ENCODE assay signal across 27 cellular contexts in the genomic region with DNA sequence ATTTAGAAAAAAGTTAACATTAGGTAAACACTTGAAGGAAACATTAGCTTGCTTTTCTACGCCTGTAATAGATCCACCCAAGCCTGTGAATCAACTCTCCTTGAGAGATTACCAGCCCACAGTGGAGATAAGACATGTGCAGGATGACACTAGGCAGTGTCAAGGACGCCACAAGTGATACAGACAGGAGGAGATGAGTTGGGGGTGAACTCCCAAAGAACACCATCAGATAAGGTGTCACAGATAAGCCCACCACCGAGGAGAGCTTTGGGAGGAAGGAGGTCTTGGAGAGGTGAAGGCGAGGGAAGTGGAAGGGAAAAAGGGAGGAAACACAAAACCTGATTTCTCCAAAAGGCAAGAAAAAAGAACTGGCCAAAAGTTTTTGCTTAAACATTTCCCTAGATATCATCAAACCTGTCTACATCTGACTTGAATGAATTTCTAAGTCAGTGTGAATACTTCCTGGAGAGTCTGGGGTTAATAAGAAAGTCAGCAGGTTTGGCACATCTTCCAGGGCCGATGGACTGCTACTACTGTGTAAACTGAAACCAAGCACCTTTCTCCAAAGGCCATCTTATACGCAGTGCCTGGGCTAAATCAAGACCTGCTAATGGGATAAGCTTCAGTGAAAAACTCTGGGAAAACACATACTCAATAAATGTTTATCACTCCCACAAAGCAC. TPM values are rescaled to one million over a fixed set of nuclear protein-coding genes. Genes with fewer than 3 reads are reported as not detected.
DNase-seq lines count a peak whose midpoint lies in the region; ATAC-seq, FAIRE-seq and TF ChIP-seq lines count a peak whose summit lies in the region.
"Had no signal": no experiment of that assay in that cellular context is flagged by ENCODE, and none has a peak within 500 bp of the region (broad histone marks: within the 10 kb centered on the region; RNA-seq: fewer than 3 reads in every experiment).

No MANE protein-coding gene starts in this region.

- no peaks in the 10 kb centered on the region for H4K20me1 ChIP-seq in SK-N-SH (ENCODE audit: insufficient read depth)

- peak; percentile 66 for ATAC-seq in SK-N-SH treated with all-trans-retinoic acid at 6 μM for 48 hours
- no peak for ATAC-seq in GM18502 (IDR thresholded peaks at IDR 0.05; ENCODE audit: poor library complexity, unreplicated experiment)
- ATAC-seq: left lung; natural killer cell treated with Interleukin-12 subunit alpha and Interleukin-12 subunit beta and Interleukin-15 and Interleukin-18, amount 100 ng/mL, for 72 hours had no signal

- no peak overlapping the region for H3K9ac ChIP-seq in SK-N-SH

- POLR2A ChIA-PET in SK-N-SH (lab: Yijun Ruan, JAX): interaction anchor here (0.6 kb wide), 1 partner anchor 74 kb away, joined by 3 read pairs; no protein-coding TSS in a partner anchor

- peaks cover 0 to 3% of the 10 kb centered on the region in 2 experiments; a peak in 1 of 4 replicates for H3K4me1 ChIP-seq in SK-N-SH (ENCODE audit: control insufficient read depth in 1 of 2, insufficient read depth in 2 of 2, low read depth in 1 of 2, low read length in 1 of 2)
- peaks cover 0 to 11% (median 5%) of the 10 kb centered on the region in 4 donors for H3K4me1 ChIP-seq in esophagus muscularis mucosa
- H3K4me1 ChIP-seq: breast epithelium, left lung had no signal

- CTCF ChIA-PET in SK-N-SH (lab: Yijun Ruan, JAX): interaction anchor here (0.6 to 1.3 kb wide), 4 partner anchors 11 to 634 kb away, joined by 3 to 4 read pairs (median 3); no protein-coding TSS in a partner anchor

- no peak for TF ChIP-seq POLR2A in esophagus muscularis mucosa (IDR thresholded peaks at IDR 0.05; ENCODE audit: low read depth)

- H3K36me3 ChIP-seq in SK-N-SH (replicated peaks in 1 of 2; ENCODE audit: control insufficient read depth in 1 of 2, insufficient read depth in 2 of 2, low read length in 1 of 2): peaks cover 3 to 4% of the 10 kb centered on the region in 2 experiments
- H3K36me3 ChIP-seq in esophagus muscularis mucosa: peaks cover 0 to 8% (median 2%) of the 10 kb centered on the region in 4 donors
- H3K36me3 ChIP-seq: breast epithelium had no signal

- H3K9me3 ChIP-seq in SK-N-SH: no peaks in the 10 kb centered on the region
- H3K9me3 ChIP-seq in esophagus muscularis mucosa: no peaks in the 10 kb centered on the region
- H3K9me3 ChIP-seq: breast epithelium, left lung, tibial nerve had no signal

- TF ChIP-seq EP300 in SK-N-SH (IDR thresholded peaks at IDR 0.05; ENCODE audit: borderline replicate concordance in 1 of 2, low read depth in 1 of 2, low read length in 1 of 2) (no peak), esophagus muscularis mucosa (IDR thresholded peaks at IDR 0.05) (no peak)

- 58% methylated on average over 6 of the region's 6 CpGs for WGBS in SK-N-SH (ENCODE audit: low lambda C conversion rate)
- 57% methylated on average over 6 of the region's 6 CpGs for WGBS in esophagus muscularis mucosa

- H3K27ac ChIP-seq in SK-N-SH (ENCODE audit: low read depth in 2 of 2, low read length in 1 of 2) (no peak overlapping the region), esophagus muscularis mucosa (replicated peaks in 1 of 4) (no peak overlapping the region)
- H3K27ac ChIP-seq: breast epithelium, left lung, tibial nerve had no signal

- H3K4me3 Mint-ChIP-seq in neural crest cell: no peak overlapping the region
- H3K4me3 Mint-ChIP-seq in activated CD4-positive, alpha-beta T cell treated with anti-CD3 and anti-CD28 coated beads, Interleukin-2, amount 10 ng/mL, durations not matched to agents 24 days and 14 days: no peak overlapping the region
- H3K4me3 Mint-ChIP-seq: mesothelial cell of epicardium; natural killer cell treated with Interleukin-12 subunit alpha and Interleukin-12 subunit beta and Interleukin-15 and Interleukin-18, amount 100 ng/mL, for 72 hours had no signal

- no peak overlapping the region for H2AFZ ChIP-seq in SK-N-SH (ENCODE audit: low read depth)

- no peaks in the 10 kb centered on the region for H3K27me3 Mint-ChIP-seq in neural crest cell (ENCODE audit: low read depth)
- H3K27me3 Mint-ChIP-seq in activated CD4-positive, alpha-beta T cell treated with anti-CD3 and anti-CD28 coated beads, Interleukin-2, amount 10 ng/mL, durations not matched to agents 24 days and 14 days: peaks cover 9% of the 10 kb centered on the region
- H3K27me3 Mint-ChIP-seq: progenitor cell of endocrine pancreas had no signal

- no peak for TF ChIP-seq RAD21 in SK-N-SH (IDR thresholded peaks at IDR 0.05; ENCODE audit: low read length)

- no peaks in the 10 kb centered on the region for H3K9me2 ChIP-seq in SK-N-SH

- H3K27ac Mint-ChIP-seq in neural crest cell (ENCODE audit: unreplicated experiment): peak overlapping the region; percentile 67
- no peak overlapping the region for H3K27ac Mint-ChIP-seq in activated CD4-positive, alpha-beta T cell treated with anti-CD3 and anti-CD28 coated beads, Interleukin-2, amount 10 ng/mL, durations not matched to agents 24 days and 14 days
- H3K27ac Mint-ChIP-seq: mesothelial cell of epicardium; natural killer cell treated with Interleukin-12 subunit alpha and Interleukin-12 subunit beta and Interleukin-15 and Interleukin-18, amount 100 ng/mL, for 72 hours; progenitor cell of endocrine pancreas had no signal

- no peaks in the 10 kb centered on the region for H3K9me3 Mint-ChIP-seq in neural crest cell
- no peaks in the 10 kb centered on the region for H3K9me3 Mint-ChIP-seq in activated CD4-positive, alpha-beta T cell treated with anti-CD3 and anti-CD28 coated beads, Interleukin-2, amount 10 ng/mL, durations not matched to agents 24 days and 14 days
- H3K9me3 Mint-ChIP-seq: mesothelial cell of epicardium; natural killer cell treated with Interleukin-12 subunit alpha and Interleukin-12 subunit beta and Interleukin-15 and Interleukin-18, amount 100 ng/mL, for 72 hours had no signal

- H3K4me1 Mint-ChIP-seq in neural crest cell: no peaks in the 10 kb centered on the region
- no peaks in the 10 kb centered on the region for H3K4me1 Mint-ChIP-seq in activated CD4-positive, alpha-beta T cell treated with anti-CD3 and anti-CD28 coated beads, Interleukin-2, amount 10 ng/mL, durations not matched to agents 24 days and 14 days

- H3K4me2 ChIP-seq in SK-N-SH: no peak overlapping the region

- intact Hi-C loops in esophagus muscularis mucosa (cut with DNase I): no loop called here
- intact Hi-C loops in activated CD4-positive, alpha-beta T cell treated with anti-CD3 and anti-CD28 coated beads, Interleukin-2, amount 10 ng/mL, durations not matched to agents 24 days and 14 days (cut with micrococcal nuclease): no loop called here

- H3K27me3 ChIP-seq in SK-N-SH (ENCODE audit: insufficient read depth) (no peaks in the 10 kb centered on the region), esophagus muscularis mucosa (no peaks in the 10 kb centered on the region)
- H3K27me3 ChIP-seq: breast epithelium, left lung, tibial nerve had no signal

- H3K79me2 ChIP-seq in SK-N-SH (ENCODE audit: insufficient read depth): peaks cover 34% of the 10 kb centered on the region; the same call in 1 of the 2 replicates

- DNase-seq in SK-N-SH (no peak), esophagus muscularis mucosa (ENCODE audit: extremely low spot score) (peak; percentile 50), neural crest cell (ENCODE audit: low read depth, low spot score) (no peak), frontal cortex (ENCODE audit: low spot score in 2 of 2) (no peak), NCI-H128 (lab: John Stamatoyannopoulos, UW; ENCODE audit: unreplicated experiment) (no peak)
- no peak for DNase-seq in activated CD4-positive, alpha-beta T cell treated with anti-CD3 and anti-CD28 coated beads, Interleukin-2, amount 10 ng/mL, durations not matched to agents 24 days and 14 days
- DNase-seq: activated CD4-positive, alpha-beta T cell treated with anti-CD3 and anti-CD28 coated beads for 1 hour; activated T-cell treated with anti-CD3 and anti-CD28 coated beads, Interleukin-2, amount 50 U/mL, for 1 hour; amniotic stem cell; Calu3; left lung; NCI-H1417 treated with DMSO at 0.1 percent for 48 hours; NCI-H748 treated with DMSO at 0.1 percent for 48 hours; SHP77 treated with DMSO at 0.1 percent for 48 hours; stimulated activated CD4-positive, alpha-beta T cell treated with anti-CD3 and anti-CD28 coated beads, Interleukin-2, amount 100 ng/mL, for 24 hours; stimulated activated naive CD4-positive, alpha-beta T cell; T-helper 1 cell had no signal

- H3K36me3 Mint-ChIP-seq in neural crest cell (ENCODE audit: low read depth): no peaks in the 10 kb centered on the region
- H3K36me3 Mint-ChIP-seq in activated CD4-positive, alpha-beta T cell treated with anti-CD3 and anti-CD28 coated beads, Interleukin-2, amount 10 ng/mL, durations not matched to agents 24 days and 14 days (ENCODE audit: low read depth): no peaks in the 10 kb centered on the region
- H3K36me3 Mint-ChIP-seq: mesothelial cell of epicardium; natural killer cell treated with Interleukin-12 subunit alpha and Interleukin-12 subunit beta and Interleukin-15 and Interleukin-18, amount 100 ng/mL, for 72 hours had no signal

- TF ChIP-seq CTCF in SK-N-SH (IDR thresholded peaks at IDR 0.05) (no peak), esophagus muscularis mucosa (IDR thresholded peaks at IDR 0.05) (no peak), neural crest cell (conservative IDR thresholded peaks at IDR 0.05) (no peak)

- H3K4me3 ChIP-seq in SK-N-SH (ENCODE audit: low read depth in 2 of 2, low read length in 1 of 2) (no peak overlapping the region), esophagus muscularis mucosa (no peak overlapping the region)
- H3K4me3 ChIP-seq: breast epithelium, left lung, tibial nerve had no signal

- FAIRE-seq in frontal cortex (lab: Jason Lieb, UNC): no peak
- FAIRE-seq: endometrium, H1, TTC549 had no signal

- no peaks in the 10 kb centered on the region for H3F3A ChIP-seq in SK-N-SH (replicated peaks; ENCODE audit: insufficient read depth)

TF ChIP-seq in SK-N-SH treated with all-trans-retinoic acid at 6 μM for 48 hours, 23 proteins besides CTCF, POLR2A, EP300 and RAD21 (continues in another document):
- TF ChIP-seq TCF4 (CRISPR knock-in tag; IDR thresholded peaks at IDR 0.05; ENCODE audit: borderline replicate concordance) (no peak), ARNTL (CRISPR knock-in tag; IDR thresholded peaks at IDR 0.05; ENCODE audit: borderline replicate concordance, low read depth) (no peak)

TF ChIP-seq in SK-N-SH, 30 proteins besides CTCF, POLR2A, EP300 and RAD21 (continues in another document):
- TF ChIP-seq GATA2 (CRISPR knock-in tag; IDR thresholded peaks at IDR 0.05) (no peak), GABPA (IDR thresholded peaks at IDR 0.05; ENCODE audit: low read depth) (no peak), RXRA (IDR thresholded peaks at IDR 0.05; ENCODE audit: borderline replicate concordance, low read depth) (no peak), CHD2 (IDR thresholded peaks at IDR 0.05; ENCODE audit: low read length, partially characterized antibody) (no peak)

RNA-seq across cellular contexts. Expression of gene CLTCL1, which starts 15.5 kb away (rescaled TPM):
- 6.7 and 8.6 TPM in 2 replicates for polyA plus RNA-seq in SK-N-SH (2012; rRNA removed)
- polyA plus RNA-seq in SK-N-SH (2012; cell fraction: cytosol; rRNA removed): 4.0 and 4.4 TPM in 2 replicates
- 29.0 and 30.8 TPM in 2 replicates for polyA plus RNA-seq in SK-N-SH (2012; cell fraction: nucleus; rRNA removed)
- total RNA-seq in esophagus muscularis mucosa: 1 to 10 TPM; 4.8 to 8.9 (median 6.0) TPM
- total RNA-seq in neural crest cell: 7.2 and 7.7 TPM in 2 replicates
- total RNA-seq in activated CD4-positive, alpha-beta T cell treated with anti-CD3 and anti-CD28 coated beads, Interleukin-2, amount 10 ng/mL, durations not matched to agents 24 days and 14 days: 0.43 and 1.3 TPM in 2 replicates
- total RNA-seq in frontal cortex: 9.8 TPM
